ENCODE assay signal across 6 cellular contexts in genomic region chr9:122930541-122930932, GRCh38.
A peak's percentile ranks its signal among the peaks of the same experiment; 100 is the strongest.
DNase-seq lines count a peak whose midpoint lies in the region; TF ChIP-seq lines count a peak whose summit lies in the region.

No MANE protein-coding gene starts in this region.

- peak overlapping the region; percentile 82 for H3K9ac ChIP-seq in OCI-LY1 (ENCODE audit: low read length)
- peak overlapping the region; percentile 96; the same call in 1 of the 2 replicates for H3K9ac ChIP-seq in iPS-20b (ENCODE audit: low read depth, low read length)

- no peaks in the 10 kb centered on the region for H3K36me3 ChIP-seq in OCI-LY1 (ENCODE audit: insufficient read depth, low read length)
- peaks cover 7% of the 10 kb centered on the region; the same call in 1 of the 2 replicates for H3K36me3 ChIP-seq in iPS-20b (ENCODE audit: insufficient read depth, low read depth, low read length)

- H3K4me2 ChIP-seq in OCI-LY1 (ENCODE audit: low read length): peak overlapping the region; percentile 84

- H3K27me3 ChIP-seq in OCI-LY1 (ENCODE audit: insufficient read depth, low read length) (no peaks in the 10 kb centered on the region), iPS-20b (ENCODE audit: insufficient read depth, low read length) (no peaks in the 10 kb centered on the region)

- TF ChIP-seq CTCF in 22Rv1 (IDR thresholded peaks at IDR 0.05) (no peak), OCI-LY1 (IDR thresholded peaks at IDR 0.05; ENCODE audit: low read length) (no peak)

- H3K9me3 ChIP-seq in OCI-LY1 (ENCODE audit: low read length) (no peaks in the 10 kb centered on the region), iPS-20b (ENCODE audit: insufficient read depth, low read depth, low read length) (no peaks in the 10 kb centered on the region)

- H3K4me1 ChIP-seq in OCI-LY1 (ENCODE audit: insufficient read depth, low read length, severe bottlenecking) (peaks cover 26% of the 10 kb centered on the region), iPS-20b (ENCODE audit: insufficient read depth, low read length) (peaks cover 11% of the 10 kb centered on the region)

- no peak for DNase-seq in NK-92 treated with Interleukin-12 subunit alpha and Interleukin-12 subunit beta, amount 100 ng/mL, for 24 hours (lab: John Stamatoyannopoulos, UW)
- DNase-seq in stimulated activated naive CD4-positive, alpha-beta T cell treated with Interleukin-2 at 50 U/mL for 16 hours (lab: John Stamatoyannopoulos, UW): no peak
- no peak for DNase-seq in NCI-H128 (lab: John Stamatoyannopoulos, UW; ENCODE audit: unreplicated experiment)

- H3K4me3 ChIP-seq in OCI-LY1 (ENCODE audit: low read depth, low read length, poor library complexity, severe bottlenecking) (peak overlapping the region; percentile 83), iPS-20b (ENCODE audit: low read length) (peak overlapping the region; percentile 99)

- no peak overlapping the region for H2AFZ ChIP-seq in OCI-LY1 (ENCODE audit: low read length)

- peaks cover 31% of the 10 kb centered on the region for H3K79me2 ChIP-seq in OCI-LY1 (ENCODE audit: insufficient read depth, low read length)

- peak overlapping the region; percentile 69 for H3K27ac ChIP-seq in 22Rv1
- peak overlapping the region; percentile 71 for H3K27ac ChIP-seq in OCI-LY1 (ENCODE audit: low read depth, low read length, poor library complexity, severe bottlenecking)
- no peak overlapping the region for H3K27ac ChIP-seq in iPS-20b (ENCODE audit: low read length)

- H4K20me1 ChIP-seq in OCI-LY1 (ENCODE audit: insufficient read depth, low read length): no peaks in the 10 kb centered on the region

- no peaks in the 10 kb centered on the region for H3K9me2 ChIP-seq in OCI-LY1 (ENCODE audit: low read depth, low read length)

- H3F3A ChIP-seq in OCI-LY1 (ENCODE audit: insufficient read depth, low read length): no peaks in the 10 kb centered on the region
